In genomic region chr17:6667516-6667915, GRCh38 we compare ENCODE assay signal across 23 cellular contexts. TPM values are rescaled to one million over a fixed set of nuclear protein-coding genes. Genes with fewer than 3 reads are reported as not detected.
DNase-seq lines count a peak whose midpoint lies in the region; ATAC-seq, FAIRE-seq and TF ChIP-seq lines count a peak whose summit lies in the region.
"Had no signal": no experiment of that assay in that cellular context is flagged by ENCODE, and none has a peak within 500 bp of the region (broad histone marks: within the 10 kb centered on the region; RNA-seq: fewer than 3 reads in every experiment).

No MANE protein-coding gene starts in this region.

- POLR2A ChIA-PET in MCF 10A (lab: Yijun Ruan, JAX) (interaction anchor here (0.7 to 2.6 kb wide), 3 partner anchors 26 to 345 kb away, joined by 3 to 12 read pairs (median 9); partner anchors contain the start of gene RNASEK), K562 (lab: Yijun Ruan, JAX) (no interaction called here)

- H3K9me3 Mint-ChIP-seq in MCF 10A (ENCODE audit: unreplicated experiment) = no peaks in the 10 kb centered on the region
- H3K9me3 Mint-ChIP-seq in stimulated activated effector memory CD8-positive, alpha-beta T cell treated with anti-CD3 and anti-CD28 coated beads, Interleukin-12 subunit alpha, Interleukin-12 subunit beta, amount 100 ng/mL, for 72 hours = no peaks in the 10 kb centered on the region

- dilution Hi-C loops in mammary epithelial cell (cut with HindIII; ENCODE audit: low sequenced_read_pairs) = loop anchor here (5.0 to 25.0 kb wide), 3 partner anchors 90 to 245 kb away; partner anchors contain the start of gene XAF1

- H3K27me3 ChIP-seq in mammary epithelial cell (ENCODE audit: insufficient read depth, low read length) = no peaks in the 10 kb centered on the region
- peaks cover 6 to 39% of the 10 kb centered on the region in 2 experiments; a peak in 4 of 5 replicates for H3K27me3 ChIP-seq in K562 (ENCODE audit: control insufficient read depth in 2 of 2, insufficient read depth in 2 of 2, low read length in 2 of 2)
- peaks cover 0 to 6% (median 0%) of the 10 kb centered on the region in 3 donors for H3K27me3 ChIP-seq in sigmoid colon
- H3K27me3 ChIP-seq: SJCRH30 had no signal

- no peak for TF ChIP-seq EP300 in K562 (IDR thresholded peaks at IDR 0.05; ENCODE audit: low read length)
- TF ChIP-seq EP300 in sigmoid colon (IDR thresholded peaks at IDR 0.05) = no peak

- H3K9me1 ChIP-seq in K562 (ENCODE audit: control insufficient read depth, insufficient read depth, low read length) = no peaks in the 10 kb centered on the region

- H3K9me3 ChIP-seq in mammary epithelial cell (replicated peaks; ENCODE audit: insufficient read depth, low read length) (peaks cover 6% of the 10 kb centered on the region), K562 (replicated peaks; ENCODE audit: control insufficient read depth, insufficient read depth, low read depth, low read length) (no peaks in the 10 kb centered on the region), sigmoid colon (no peaks in the 10 kb centered on the region)
- H3K9me3 ChIP-seq: HAP-1, SJCRH30 had no signal

- TF ChIP-seq POLR2A in K562 (conservative IDR thresholded peaks at IDR 0.05) (no peak), sigmoid colon (IDR thresholded peaks at IDR 0.05) (no peak)

- H3K79me2 ChIP-seq in mammary epithelial cell (ENCODE audit: insufficient read depth, low read length) = no peaks in the 10 kb centered on the region
- no peaks in the 10 kb centered on the region for H3K79me2 ChIP-seq in K562 (ENCODE audit: control insufficient read depth, insufficient read depth, low read length)

- H3K4me3 Mint-ChIP-seq in MCF 10A (ENCODE audit: unreplicated experiment) = no peak overlapping the region
- H3K4me3 Mint-ChIP-seq in stimulated activated effector memory CD8-positive, alpha-beta T cell treated with anti-CD3 and anti-CD28 coated beads, Interleukin-12 subunit alpha, Interleukin-12 subunit beta, amount 100 ng/mL, for 72 hours = no peak overlapping the region

- no peak for ATAC-seq in K562
- ATAC-seq in stimulated activated effector memory CD8-positive, alpha-beta T cell treated with anti-CD3 and anti-CD28 coated beads, Interleukin-12 subunit alpha, Interleukin-12 subunit beta, amount 100 ng/mL, for 72 hours = peak; percentile 43

- H2AFZ ChIP-seq in mammary epithelial cell (ENCODE audit: low read depth, low read length) (no peak overlapping the region), K562 (ENCODE audit: low read depth, low read length) (no peak overlapping the region)
- H2AFZ ChIP-seq: GM23248 had no signal

- H3K4me1 ChIP-seq in mammary epithelial cell (ENCODE audit: insufficient read depth, low read length) = peaks cover 33% of the 10 kb centered on the region
- H3K4me1 ChIP-seq in K562 (replicated peaks in 1 of 2; ENCODE audit: control insufficient read depth in 2 of 2, insufficient read depth in 2 of 2, low read length in 2 of 2) = no peaks in the 10 kb centered on the region; a peak in 1 of 5 replicates
- H3K4me1 ChIP-seq in sigmoid colon = no peaks in the 10 kb centered on the region
- H3K4me1 ChIP-seq: HAP-1, SJCRH30 had no signal

- no peak for TF ChIP-seq RAD21 in K562 (CRISPR knock-in tag; conservative IDR thresholded peaks at IDR 0.05 in 1 of 2, IDR thresholded peaks at IDR 0.05 in 1 of 2)

- TF ChIP-seq CTCF in MCF 10A (IDR thresholded peaks at IDR 0.05; ENCODE audit: unreplicated experiment) (no peak), mammary epithelial cell (conservative IDR thresholded peaks at IDR 0.05 in 1 of 2, IDR thresholded peaks at IDR 0.05 in 1 of 2; ENCODE audit: extremely low read depth in 1 of 2, insufficient read depth in 1 of 2, low read depth in 1 of 2, low read length in 2 of 2) (no peak), K562 (IDR thresholded peaks at IDR 0.05 in 2 of 3, conservative IDR thresholded peaks at IDR 0.05 in 1 of 3; ENCODE audit: insufficient read depth in 2 of 3, low read depth in 1 of 3, low read length in 3 of 3) (no peak), sigmoid colon (IDR thresholded peaks at IDR 0.05) (no peak)

- BruUV-seq in MCF 10A (replicated peaks; lab: Mats Ljungman, UMichigan) (no TSS peak), mammary epithelial cell (replicated peaks; lab: Mats Ljungman, UMichigan) (no TSS peak), K562 (replicated peaks; lab: Mats Ljungman, UMichigan) (no TSS peak)

- H3K36me3 Mint-ChIP-seq in MCF 10A (ENCODE audit: insufficient read depth, unreplicated experiment) = no peaks in the 10 kb centered on the region
- no peaks in the 10 kb centered on the region for H3K36me3 Mint-ChIP-seq in stimulated activated effector memory CD8-positive, alpha-beta T cell treated with anti-CD3 and anti-CD28 coated beads, Interleukin-12 subunit alpha, Interleukin-12 subunit beta, amount 100 ng/mL, for 72 hours

- H3K4me3 ChIP-seq in mammary epithelial cell (replicated peaks in 1 of 3; ENCODE audit: insufficient read depth in 1 of 3, low read depth in 2 of 3, low read length in 3 of 3) = no peak overlapping the region
- no peak overlapping the region for H3K4me3 ChIP-seq in K562
- H3K4me3 ChIP-seq in sigmoid colon = no peak overlapping the region
- H3K4me3 ChIP-seq: GM23248, HAP-1, SJCRH30 had no signal

- H3K9ac ChIP-seq in mammary epithelial cell (ENCODE audit: insufficient read depth, low read length) = no peak overlapping the region
- no peak overlapping the region for H3K9ac ChIP-seq in K562 (ENCODE audit: insufficient read depth in 1 of 2, low read depth in 2 of 2, low read length in 2 of 2)
- H3K9ac ChIP-seq: GM23248, KMS-11 had no signal

- H3K27me3 Mint-ChIP-seq in MCF 10A (ENCODE audit: insufficient read depth, unreplicated experiment) = no peaks in the 10 kb centered on the region

- H3K36me3 ChIP-seq in mammary epithelial cell (ENCODE audit: insufficient read depth, low read length) = no peaks in the 10 kb centered on the region
- no peaks in the 10 kb centered on the region for H3K36me3 ChIP-seq in K562 (ENCODE audit: control insufficient read depth, insufficient read depth, low read length)
- H3K36me3 ChIP-seq in sigmoid colon = no peaks in the 10 kb centered on the region
- H3K36me3 ChIP-seq: HAP-1, SJCRH30 had no signal

- WGBS in mammary epithelial cell (ENCODE audit: low coverage, missing lambda C conversion rate) = 76% methylated on average over 3 of the region's 6 CpGs
- 4% methylated on average over 5 of the region's 6 CpGs for WGBS in K562 (ENCODE audit: insufficient coverage, low coverage, missing lambda C conversion rate)
- WGBS in sigmoid colon, 2 donors = 57 to 75% methylated on average over 6 of the region's 6 CpGs

- CTCF ChIA-PET in MCF 10A (lab: Yijun Ruan, JAX) = interaction anchor here (0.6 to 8.1 kb wide), 13 partner anchors 8 to 772 kb away, joined by 3 to 73 read pairs (median 4); partner anchors contain the start of gene FGF11
- CTCF ChIA-PET in mammary epithelial cell (lab: Charles Lee; ENCODE audit: low non-redundant PET) = interaction anchor here (1.0 kb wide), 1 partner anchor 337 kb away, joined by 5 read pairs; no protein-coding TSS in a partner anchor
- CTCF ChIA-PET in K562 (lab: Yijun Ruan, JAX; ENCODE audit: low intra/inter-chr PET ratio) = no interaction called here

- no peak overlapping the region for H3K4me2 ChIP-seq in mammary epithelial cell (ENCODE audit: insufficient read depth, low read depth, low read length)
- H3K4me2 ChIP-seq in K562 (ENCODE audit: insufficient read depth, low read length) = no peak overlapping the region
- H3K4me2 ChIP-seq: KMS-11 had no signal

- no peak overlapping the region for H3K27ac ChIP-seq in mammary epithelial cell (ENCODE audit: insufficient read depth, low read depth, low read length)
- H3K27ac ChIP-seq in K562 (ENCODE audit: extremely low read depth, low read depth, low read length) = no peak overlapping the region
- no peak overlapping the region for H3K27ac ChIP-seq in sigmoid colon
- H3K27ac ChIP-seq: GM23248, HL-60, KMS-11, SJCRH30 had no signal

- peaks cover 37% of the 10 kb centered on the region for H3K4me1 Mint-ChIP-seq in MCF 10A (ENCODE audit: insufficient read depth, unreplicated experiment)
- peaks cover 16% of the 10 kb centered on the region for H3K4me1 Mint-ChIP-seq in stimulated activated effector memory CD8-positive, alpha-beta T cell treated with anti-CD3 and anti-CD28 coated beads, Interleukin-12 subunit alpha, Interleukin-12 subunit beta, amount 100 ng/mL, for 72 hours

- H4K20me1 ChIP-seq in mammary epithelial cell (ENCODE audit: insufficient read depth, low read length) (no peaks in the 10 kb centered on the region), K562 (replicated peaks; ENCODE audit: control insufficient read depth, insufficient read depth, low read length) (no peaks in the 10 kb centered on the region)

- H3K27ac Mint-ChIP-seq in MCF 10A (ENCODE audit: low read depth, unreplicated experiment) = peak overlapping the region; percentile 5
- peak overlapping the region; percentile 41 for H3K27ac Mint-ChIP-seq in stimulated activated effector memory CD8-positive, alpha-beta T cell treated with anti-CD3 and anti-CD28 coated beads, Interleukin-12 subunit alpha, Interleukin-12 subunit beta, amount 100 ng/mL, for 72 hours

- in situ Hi-C loops in mammary epithelial cell (cut with MboI; ENCODE audit: low sequenced_read_pairs in 2 of 2) (loop anchor here (5.0 to 25.0 kb wide), 5 partner anchors 170 to 347 kb away; partner anchors contain the start of genes ALOX12 (in 1 of the 2), RNASEK (in 1 of the 2) and TEKT1 (in 1 of the 2)), K562 (cut with MboI) (loop anchor here (5.0 kb wide), 1 partner anchor 340 kb away; no protein-coding TSS in a partner anchor)

- no peak for DNase-seq in MCF 10A (ENCODE audit: unreplicated experiment)
- DNase-seq in mammary epithelial cell = no peak
- no peak for DNase-seq in K562 (ENCODE audit: extremely low read depth in 1 of 4, low spot score in 3 of 4)
- no peak for DNase-seq in stimulated activated effector memory CD8-positive, alpha-beta T cell treated with anti-CD3 and anti-CD28 coated beads, Interleukin-12 subunit alpha, Interleukin-12 subunit beta, amount 100 ng/mL, for 72 hours (ENCODE audit: low spot score in 2 of 2)
- no peak for DNase-seq in sigmoid colon
- DNase-seq in SIG-M5 treated with dmso at 0.1 percent for 504 hours (lab: John Stamatoyannopoulos, UW; ENCODE audit: unreplicated experiment) = no peak
- DNase-seq in HuH-7 (ENCODE audit: low spot score) = no peak
- DNase-seq in HCEC 1CT = no peak
- DNase-seq: AML-193, EL, GM23248, NCI-H1105 treated with DMSO at 0.1 percent for 48 hours, NCI-H2029 treated with DMSO at 0.1 percent for 48 hours, NCI-H226, NCI-H510A treated with DMSO at 0.1 percent for 48 hours, NCI-H748 treated with DMSO at 0.1 percent for 48 hours, SJCRH30 had no signal

- intact Hi-C loops in MCF 10A (cut with micrococcal nuclease) = loop anchor here (5.0 kb wide), 1 partner anchor 355 kb away; the partner anchor contains the start of gene BCL6B
- intact Hi-C loops in mammary epithelial cell (cut with micrococcal nuclease) = loop anchor here (2.0 to 10.0 kb wide), 5 partner anchors 45 to 383 kb away; partner anchors contain the start of gene SLC13A5
- intact Hi-C loops in K562 (cut with micrococcal nuclease) = loop anchor here (2.0 to 5.0 kb wide), 3 partner anchors 175 to 345 kb away; partner anchors contain the start of gene RNASEK
- intact Hi-C loops in sigmoid colon (cut with DNase I) = loop anchor here (2.0 to 5.0 kb wide), 3 partner anchors 175 to 335 kb away; no protein-coding TSS in a partner anchor

- no peak for FAIRE-seq in K562 (lab: Jason Lieb, UNC)
- FAIRE-seq: HepG2 had no signal

RNA-seq across cellular contexts. Expression of gene C17orf100, which starts 16.0 kb away (rescaled TPM):
- 1.4 and 1.7 TPM in 2 replicates for total RNA-seq in MCF 10A (2022)
- 1 to 10 TPM in 1 of 2 donors, under 1 TPM in 1; 0.67 to 2.5 TPM for total RNA-seq in mammary epithelial cell
- polyA plus RNA-seq in mammary epithelial cell = 0.77 TPM
- not detected for polyA minus RNA-seq in mammary epithelial cell
- 0.97 and 1.4 TPM in 2 replicates for total RNA-seq in K562 (2011; cell fraction: chromatin; rRNA removed; ENCODE audit: low replicate concordance)
- 1.3 and 1.6 TPM in 2 replicates for total RNA-seq in K562 (2011; cell fraction: nucleolus; rRNA removed)
- 0.44 and 0.99 TPM in 2 replicates for total RNA-seq in K562 (2011; cell fraction: nucleoplasm; rRNA removed)
- total RNA-seq in K562 (2014; rRNA removed) = 0.14 and 1.2 TPM in 2 replicates
- total RNA-seq in K562 (2014; rRNA removed; fragmentation: Illumina TruSeq; extraction: Trizol) = 0.40 and 0.45 TPM in 2 replicates
- 0.43 and 0.49 TPM in 2 replicates for total RNA-seq in K562 (2015; rRNA removed; fragmentation: Illumina TruSeq; extraction: Trizol)
- total RNA-seq in K562 (2021) = 0.60 and 0.82 TPM in 2 replicates
- polyA plus RNA-seq in K562 (2011; rRNA removed) = 0.31 and 0.77 TPM in 2 replicates
- polyA plus RNA-seq in K562 (2011; cell fraction: cytosol; rRNA removed) = 0.29 and 1.7 TPM in 2 replicates
- polyA plus RNA-seq in K562 (2011; cell fraction: nucleus; rRNA removed) = 0.52 and 1.00 TPM in 2 replicates
- polyA plus RNA-seq in K562 (2012) = 0.74 and 1.9 TPM in 2 replicates
- polyA plus RNA-seq in K562 (2014; fragmentation: Illumina TruSeq; extraction: Trizol) = 0.62 and 0.69 TPM in 2 replicates
- under 1 TPM; 0.04 to 0.11 TPM for polyA plus RNA-seq in K562 (2014; fragmentation: Nextera tagmentation; extraction: Ambion mirVana)
- 1.7 and 1.8 TPM in 2 replicates for polyA plus RNA-seq in K562 (2014; rRNA removed)
- polyA minus RNA-seq in K562 (2011; rRNA and poly(A)+ RNA removed) = 0.21 and 0.42 TPM in 2 replicates
- not detected in 2 replicates for polyA minus RNA-seq in K562 (2011; cell fraction: cytosol; rRNA and poly(A)+ RNA removed)
- polyA minus RNA-seq in K562 (2011; cell fraction: nucleus; rRNA and poly(A)+ RNA removed) = 0.56 and 0.81 TPM in 2 replicates
- 1 to 10 TPM in 3 of 4 donors, under 1 TPM in 1; 0.81 to 2.8 (median 1.7) TPM for total RNA-seq in sigmoid colon
- polyA plus RNA-seq in sigmoid colon = 1 to 10 TPM; 2.1 to 4.2 (median 2.1) TPM

RNA-seq across cellular contexts. Expression of gene MED31, which starts 16.1 kb away (rescaled TPM):
- total RNA-seq in MCF 10A (2022) = 17.7 and 17.8 TPM in 2 replicates
- 10 to 100 TPM in 1 of 2 donors, 1 to 10 TPM in 1; 8.3 to 21.0 TPM for total RNA-seq in mammary epithelial cell
- polyA plus RNA-seq in mammary epithelial cell = 21.7 TPM
- polyA minus RNA-seq in mammary epithelial cell = 16.2 TPM
- 8.9 and 17.3 TPM in 2 replicates for total RNA-seq in K562 (2011; cell fraction: chromatin; rRNA removed; ENCODE audit: low replicate concordance)
- 6.3 and 7.8 TPM in 2 replicates for total RNA-seq in K562 (2011; cell fraction: nucleolus; rRNA removed)
- total RNA-seq in K562 (2011; cell fraction: nucleoplasm; rRNA removed) = 13.3 and 16.6 TPM in 2 replicates
- 6.4 and 10.5 TPM in 2 replicates for total RNA-seq in K562 (2014; rRNA removed)
- total RNA-seq in K562 (2014; rRNA removed; fragmentation: Illumina TruSeq; extraction: Trizol) = 15.8 and 16.9 TPM in 2 replicates
- 13.7 and 14.6 TPM in 2 replicates for total RNA-seq in K562 (2015; rRNA removed; fragmentation: Illumina TruSeq; extraction: Trizol)
- 14.0 and 17.9 TPM in 2 replicates for total RNA-seq in K562 (2021)
- 24.2 and 29.1 TPM in 2 replicates for polyA plus RNA-seq in K562 (2011; rRNA removed)
- 8.8 and 11.3 TPM in 2 replicates for polyA plus RNA-seq in K562 (2011; cell fraction: cytosol; rRNA removed)
- polyA plus RNA-seq in K562 (2011; cell fraction: nucleus; rRNA removed) = 9.9 and 13.1 TPM in 2 replicates
- 11.1 and 14.0 TPM in 2 replicates for polyA plus RNA-seq in K562 (2012)
- polyA plus RNA-seq in K562 (2014; fragmentation: Illumina TruSeq; extraction: Trizol) = 10.8 and 10.9 TPM in 2 replicates
- polyA plus RNA-seq in K562 (2014; fragmentation: Nextera tagmentation; extraction: Ambion mirVana) = 10 to 100 TPM; 35.7 to 39.9 TPM
- 9.8 and 12.3 TPM in 2 replicates for polyA plus RNA-seq in K562 (2014; rRNA removed)
- polyA minus RNA-seq in K562 (2011; rRNA and poly(A)+ RNA removed) = 7.6 and 8.9 TPM in 2 replicates
- polyA minus RNA-seq in K562 (2011; cell fraction: cytosol; rRNA and poly(A)+ RNA removed) = 0.48 and 2.0 TPM in 2 replicates
- 11.4 and 18.2 TPM in 2 replicates for polyA minus RNA-seq in K562 (2011; cell fraction: nucleus; rRNA and poly(A)+ RNA removed)
- 1 to 10 TPM; 2.0 to 8.6 (median 7.1) TPM for total RNA-seq in sigmoid colon
- polyA plus RNA-seq in sigmoid colon = 10 to 100 TPM in 2 of 3 donors, 1 to 10 TPM in 1; 9.6 to 24.0 (median 11.5) TPM

RNA-seq across cellular contexts. Expression of gene TXNDC17, which starts 26.7 kb away (rescaled TPM):
- 137 and 146 TPM in 2 replicates for total RNA-seq in MCF 10A (2022)
- total RNA-seq in mammary epithelial cell = 100 to 1,000 TPM; 315 to 319 TPM
- polyA plus RNA-seq in mammary epithelial cell = 1,296 TPM
- 208 TPM for polyA minus RNA-seq in mammary epithelial cell
- 11.8 and 12.1 TPM in 2 replicates for total RNA-seq in K562 (2011; cell fraction: chromatin; rRNA removed; ENCODE audit: low replicate concordance)
- 21.5 and 31.7 TPM in 2 replicates for total RNA-seq in K562 (2011; cell fraction: nucleolus; rRNA removed)
- 21.9 and 22.7 TPM in 2 replicates for total RNA-seq in K562 (2011; cell fraction: nucleoplasm; rRNA removed)
- total RNA-seq in K562 (2014; rRNA removed) = 111 and 164 TPM in 2 replicates
- total RNA-seq in K562 (2014; rRNA removed; fragmentation: Illumina TruSeq; extraction: Trizol) = 141 and 144 TPM in 2 replicates
- 164 and 179 TPM in 2 replicates for total RNA-seq in K562 (2015; rRNA removed; fragmentation: Illumina TruSeq; extraction: Trizol)
- 108 and 126 TPM in 2 replicates for total RNA-seq in K562 (2021)
- polyA plus RNA-seq in K562 (2011; rRNA removed) = 244 and 357 TPM in 2 replicates
- polyA plus RNA-seq in K562 (2011; cell fraction: cytosol; rRNA removed) = 221 and 252 TPM in 2 replicates
- polyA plus RNA-seq in K562 (2011; cell fraction: nucleus; rRNA removed) = 78.2 and 87.1 TPM in 2 replicates
- polyA plus RNA-seq in K562 (2012) = 102 and 310 TPM in 2 replicates
- polyA plus RNA-seq in K562 (2014; fragmentation: Illumina TruSeq; extraction: Trizol) = 155 and 201 TPM in 2 replicates
- 100 to 1,000 TPM; 758 to 759 TPM for polyA plus RNA-seq in K562 (2014; fragmentation: Nextera tagmentation; extraction: Ambion mirVana)
- polyA plus RNA-seq in K562 (2014; rRNA removed) = 236 and 245 TPM in 2 replicates
- 48.5 and 52.5 TPM in 2 replicates for polyA minus RNA-seq in K562 (2011; rRNA and poly(A)+ RNA removed)
- 36.5 and 37.0 TPM in 2 replicates for polyA minus RNA-seq in K562 (2011; cell fraction: cytosol; rRNA and poly(A)+ RNA removed)
- 14.8 and 22.0 TPM in 2 replicates for polyA minus RNA-seq in K562 (2011; cell fraction: nucleus; rRNA and poly(A)+ RNA removed)
- 100 to 1,000 TPM in 3 of 4 donors, 10 to 100 TPM in 1; 37.3 to 152 (median 120) TPM for total RNA-seq in sigmoid colon
- 100 to 1,000 TPM; 296 to 703 (median 532) TPM for polyA plus RNA-seq in sigmoid colon

RNA-seq across cellular contexts. Expression of gene KIAA0753, which starts 27.0 kb away (rescaled TPM):
- total RNA-seq in MCF 10A (2022) (22.8 and 25.3 TPM in 2 replicates), mammary epithelial cell (10 to 100 TPM; 23.2 to 25.2 TPM), K562 (2014; rRNA removed) (6.0 and 6.9 TPM in 2 replicates), K562 (2014; rRNA removed; fragmentation: Illumina TruSeq; extraction: Trizol) (7.6 and 9.3 TPM in 2 replicates), K562 (2015; rRNA removed; fragmentation: Illumina TruSeq; extraction: Trizol) (8.5 and 9.0 TPM in 2 replicates), K562 (2021) (6.2 and 7.4 TPM in 2 replicates), sigmoid colon (10 to 100 TPM; 14.1 to 18.3 (median 14.5) TPM)
- polyA plus RNA-seq in mammary epithelial cell (3.6 TPM), K562 (2011; rRNA removed) (3.9 and 6.6 TPM in 2 replicates), K562 (2014; fragmentation: Illumina TruSeq; extraction: Trizol) (6.5 and 7.4 TPM in 2 replicates), K562 (2014; fragmentation: Nextera tagmentation; extraction: Ambion mirVana) (1 to 10 TPM; 2.0 to 3.4 TPM), K562 (2014; rRNA removed) (5.2 and 5.6 TPM in 2 replicates), sigmoid colon (1 to 10 TPM; 3.6 to 8.1 (median 3.9) TPM)
- polyA minus RNA-seq in mammary epithelial cell = 20.5 TPM
- total RNA-seq in K562 (2011; cell fraction: chromatin; rRNA removed; ENCODE audit: low replicate concordance) = 15.6 and 37.4 TPM in 2 replicates
- 8.7 and 12.4 TPM in 2 replicates for total RNA-seq in K562 (2011; cell fraction: nucleolus; rRNA removed)
- 15.1 and 19.5 TPM in 2 replicates for total RNA-seq in K562 (2011; cell fraction: nucleoplasm; rRNA removed)
- polyA plus RNA-seq in K562 (2011; cell fraction: cytosol; rRNA removed) = 1.6 and 2.5 TPM in 2 replicates
- 15.2 and 20.1 TPM in 2 replicates for polyA plus RNA-seq in K562 (2011; cell fraction: nucleus; rRNA removed)
- polyA plus RNA-seq in K562 (2012) = 5.6 and 6.6 TPM in 2 replicates
- 5.4 and 5.6 TPM in 2 replicates for polyA minus RNA-seq in K562 (2011; rRNA and poly(A)+ RNA removed)
- polyA minus RNA-seq in K562 (2011; cell fraction: cytosol; rRNA and poly(A)+ RNA removed) = 1.9 and 6.6 TPM in 2 replicates
- 10.4 and 14.4 TPM in 2 replicates for polyA minus RNA-seq in K562 (2011; cell fraction: nucleus; rRNA and poly(A)+ RNA removed)

RNA-seq across cellular contexts. Expression of gene SLC13A5, which starts 45.7 kb away (rescaled TPM):
- total RNA-seq in MCF 10A (2022) (not detected in 2 replicates), mammary epithelial cell (under 1 TPM in 1 of 2 donors, not detected in 1; 0.67 TPM), K562 (2014; rRNA removed) (not detected in 2 replicates), K562 (2014; rRNA removed; fragmentation: Illumina TruSeq; extraction: Trizol) (not detected in 2 replicates), K562 (2015; rRNA removed; fragmentation: Illumina TruSeq; extraction: Trizol) (not detected in 2 replicates), K562 (2021) (0.04 and 0.09 TPM in 2 replicates), sigmoid colon (under 1 TPM in 1 of 4 donors, not detected in 3; 0.14 TPM)
- polyA plus RNA-seq in mammary epithelial cell (0.20 TPM), K562 (2011; rRNA removed) (0.09 TPM in 1 of 2 replicates, not detected in the other), K562 (2014; fragmentation: Illumina TruSeq; extraction: Trizol) (not detected in 2 replicates), K562 (2014; fragmentation: Nextera tagmentation; extraction: Ambion mirVana) (not detected), K562 (2014; rRNA removed) (not detected in 2 replicates), sigmoid colon (under 1 TPM in 2 of 3 donors, not detected in 1; under 0.01 to 0.03 TPM)
- polyA minus RNA-seq in mammary epithelial cell = not detected
- total RNA-seq in K562 (2011; cell fraction: chromatin; rRNA removed; ENCODE audit: low replicate concordance) = not detected in 2 replicates
- total RNA-seq in K562 (2011; cell fraction: nucleolus; rRNA removed) = not detected in 2 replicates
- not detected in 2 replicates for total RNA-seq in K562 (2011; cell fraction: nucleoplasm; rRNA removed)
- not detected in 2 replicates for polyA plus RNA-seq in K562 (2011; cell fraction: cytosol; rRNA removed)
- 0.01 TPM in 1 of 2 replicates, not detected in the other for polyA plus RNA-seq in K562 (2011; cell fraction: nucleus; rRNA removed)
- polyA plus RNA-seq in K562 (2012) = 0.15 TPM in 1 of 2 replicates, not detected in the other
- not detected in 2 replicates for polyA minus RNA-seq in K562 (2011; rRNA and poly(A)+ RNA removed)
- 3.8 TPM in 1 of 2 replicates, not detected in the other for polyA minus RNA-seq in K562 (2011; cell fraction: cytosol; rRNA and poly(A)+ RNA removed)
- not detected in 2 replicates for polyA minus RNA-seq in K562 (2011; cell fraction: nucleus; rRNA and poly(A)+ RNA removed)
- total RNA-seq: GM23248, HT-29, SJCRH30 had no signal
- polyA plus RNA-seq: AG04450, GM23248 had no signal
